Comparison of ENCODE assay signal across 14 cellular contexts in genomic region chr20:2900845-2901592, GRCh38. TPM values are rescaled to one million over a fixed set of nuclear protein-coding genes. Genes with fewer than 3 reads are reported as not detected.
A peak's percentile ranks its signal among the peaks of the same experiment; 100 is the strongest.
DNase-seq lines count a peak whose midpoint lies in the region; ATAC-seq and TF ChIP-seq lines count a peak whose summit lies in the region.
"Had no signal": no experiment of that assay in that cellular context is flagged by ENCODE, and none has a peak within 500 bp of the region (broad histone marks: within the 10 kb centered on the region; RNA-seq: fewer than 3 reads in every experiment).

No MANE protein-coding gene starts in this region.

- TF ChIP-seq CTCF in left ventricle myocardium inferior (IDR thresholded peaks at IDR 0.05; ENCODE audit: borderline replicate concordance) (no peak), esophagus squamous epithelium (IDR thresholded peaks at IDR 0.05) (no peak)

- peaks cover 45% of the 10 kb centered on the region for H3K4me1 Mint-ChIP-seq in central memory CD8-positive, alpha-beta T cell
- H3K4me1 Mint-ChIP-seq in stimulated activated naive B cell treated with anti-CD40 and anti-IgM and Interleukin-4, amounts not matched to agents 10 μg/mL and 1 μg/mL and 100 μg/mL, for 72 hours, result peaks cover 20 to 57% of the 10 kb centered on the region in 2 donors

- H3K27me3 Mint-ChIP-seq in central memory CD8-positive, alpha-beta T cell, result no peaks in the 10 kb centered on the region
- no peaks in the 10 kb centered on the region for H3K27me3 Mint-ChIP-seq in stimulated activated naive B cell treated with anti-CD40 and anti-IgM and Interleukin-4, amounts not matched to agents 10 μg/mL and 1 μg/mL and 100 μg/mL, for 72 hours
- H3K27me3 Mint-ChIP-seq: activated CD8-positive, alpha-beta memory T cell treated with anti-CD3 and anti-CD28 coated beads, Interleukin-2, amount 10 ng/mL, durations not matched to agents 7 days and 5 days; type B pancreatic cell had no signal

- H3K9me3 Mint-ChIP-seq in central memory CD8-positive, alpha-beta T cell, result no peaks in the 10 kb centered on the region
- no peaks in the 10 kb centered on the region for H3K9me3 Mint-ChIP-seq in stimulated activated naive B cell treated with anti-CD40 and anti-IgM and Interleukin-4, amounts not matched to agents 10 μg/mL and 1 μg/mL and 100 μg/mL, for 72 hours
- H3K9me3 Mint-ChIP-seq: type B pancreatic cell had no signal

- peaks cover 7% of the 10 kb centered on the region for H3K36me3 Mint-ChIP-seq in central memory CD8-positive, alpha-beta T cell (ENCODE audit: insufficient read depth)
- peaks cover 5 to 20% of the 10 kb centered on the region in 2 donors for H3K36me3 Mint-ChIP-seq in stimulated activated naive B cell treated with anti-CD40 and anti-IgM and Interleukin-4, amounts not matched to agents 10 μg/mL and 1 μg/mL and 100 μg/mL, for 72 hours

- peak overlapping the region; percentile 31 for H3K4me3 Mint-ChIP-seq in central memory CD8-positive, alpha-beta T cell
- H3K4me3 Mint-ChIP-seq in stimulated activated naive B cell treated with anti-CD40 and anti-IgM and Interleukin-4, amounts not matched to agents 10 μg/mL and 1 μg/mL and 100 μg/mL, for 72 hours, result peak overlapping the region; percentile 73 to 75
- H3K4me3 Mint-ChIP-seq: activated CD8-positive, alpha-beta memory T cell treated with anti-CD3 and anti-CD28 coated beads, Interleukin-2, amount 10 ng/mL, durations not matched to agents 7 days and 5 days; type B pancreatic cell had no signal

- 83 to 94% methylated on average over 11 of the region's 11 CpGs for WGBS in esophagus squamous epithelium, 2 donors

- peak; percentile 23 for ATAC-seq in left ventricle myocardium superior
- ATAC-seq in central memory CD8-positive, alpha-beta T cell (replicated peaks; ENCODE audit: extremely low read depth, poor library complexity, severe bottlenecking), result no peak
- peak; percentile 90 to 92 for ATAC-seq in stimulated activated naive B cell treated with anti-CD40 and anti-IgM and Interleukin-4, amounts not matched to agents 10 μg/mL and 1 μg/mL and 100 μg/mL, for 72 hours (replicated peaks)
- ATAC-seq: activated CD8-positive, alpha-beta memory T cell treated with anti-CD3 and anti-CD28 coated beads, Interleukin-2, amount 10 ng/mL, durations not matched to agents 7 days and 5 days; SK-N-SH treated with all-trans-retinoic acid at 6 μM for 48 hours had no signal

- intact Hi-C loops in left ventricle myocardium superior (cut with micrococcal nuclease), result no loop called here
- intact Hi-C loops in left ventricle myocardium inferior (cut with micrococcal nuclease), result no loop called here
- intact Hi-C loops in esophagus squamous epithelium (cut with DNase I), result no loop called here

- no peak for TF ChIP-seq POLR2A in esophagus squamous epithelium (IDR thresholded peaks at IDR 0.05)

- H3K4me1 ChIP-seq in left ventricle myocardium inferior (peaks cover 17% of the 10 kb centered on the region), esophagus squamous epithelium (peaks cover 0 to 7% (median 0%) of the 10 kb centered on the region in 3 donors)

- H3K27ac ChIP-seq in left ventricle myocardium inferior (replicated peaks) (no peak overlapping the region), esophagus squamous epithelium (no peak overlapping the region)
- H3K27ac ChIP-seq: epithelial cell of prostate had no signal

- H3K27me3 ChIP-seq in left ventricle myocardium inferior (ENCODE audit: low read depth) (no peaks in the 10 kb centered on the region), esophagus squamous epithelium (no peaks in the 10 kb centered on the region)

- H3K36me3 ChIP-seq in left ventricle myocardium inferior (no peaks in the 10 kb centered on the region), esophagus squamous epithelium (no peaks in the 10 kb centered on the region)

- H3K27ac Mint-ChIP-seq in central memory CD8-positive, alpha-beta T cell (ENCODE audit: low read depth), result peak overlapping the region; percentile 36
- peak overlapping the region; percentile 95 for H3K27ac Mint-ChIP-seq in stimulated activated naive B cell treated with anti-CD40 and anti-IgM and Interleukin-4, amounts not matched to agents 10 μg/mL and 1 μg/mL and 100 μg/mL, for 72 hours
- H3K27ac Mint-ChIP-seq: activated CD8-positive, alpha-beta memory T cell treated with anti-CD3 and anti-CD28 coated beads, Interleukin-2, amount 10 ng/mL, durations not matched to agents 7 days and 5 days; type B pancreatic cell had no signal

- H3K9me3 ChIP-seq in left ventricle myocardium inferior (replicated peaks), result peaks cover 11% of the 10 kb centered on the region
- no peaks in the 10 kb centered on the region for H3K9me3 ChIP-seq in esophagus squamous epithelium

- H3K4me3 ChIP-seq in left ventricle myocardium inferior (no peak overlapping the region), esophagus squamous epithelium (no peak overlapping the region)

- DNase-seq in left ventricle myocardium superior (no peak), left ventricle myocardium inferior (no peak), NAMALWA (ENCODE audit: low spot score) (peak; percentile 25), GOT3 (lab: John Stamatoyannopoulos, UW) (no peak), iPS-NIHi7 (ENCODE audit: extremely low spot score) (no peak), esophagus squamous epithelium (lab: John Stamatoyannopoulos, UW) (no peak)
- DNase-seq in central memory CD8-positive, alpha-beta T cell (ENCODE audit: low spot score in 2 of 2), result no peak
- peak; percentile 5 for DNase-seq in stimulated activated naive B cell treated with anti-CD40 and anti-IgM and Interleukin-4, amounts not matched to agents 10 μg/mL and 1 μg/mL and 100 μg/mL, for 72 hours
- DNase-seq: activated CD8-positive, alpha-beta memory T cell treated with anti-CD3 and anti-CD28 coated beads, Interleukin-2, amount 10 ng/mL, durations not matched to agents 7 days and 5 days; NCI-H1694; NCI-H82 had no signal

RNA-seq across cellular contexts. Expression of gene PTPRA, which starts 27.7 kb away (rescaled TPM):
- 26.5 TPM for total RNA-seq in left ventricle myocardium superior
- 23.5 TPM for total RNA-seq in left ventricle myocardium inferior
- total RNA-seq in esophagus squamous epithelium, result 10 to 100 TPM; 26.2 to 53.7 (median 42.4) TPM

Comparison
In these comparisons a context has a peak if more than half of its experiments do, and no peak if none do; other contexts are left out.
1. DNase-seq: peak in NAMALWA (single experiment) and stimulated activated naive B cell treated with anti-CD40 and anti-IgM and Interleukin-4, amounts not matched to agents 10 μg/mL and 1 μg/mL and 100 μg/mL, for 72 hours (single experiment); none in left ventricle myocardium superior (single experiment), left ventricle myocardium inferior (single experiment), central memory CD8-positive, alpha-beta T cell (0 of 2), GOT3 (single experiment), iPS-NIHi7 (single experiment) and esophagus squamous epithelium (single experiment).